In genomic region chr1:31780632-31781031, GRCh38 we compare ENCODE assay signal across 19 cellular contexts. TPM values are rescaled to one million over a fixed set of nuclear protein-coding genes. Genes with fewer than 3 reads are reported as not detected.
"Had no signal": no experiment of that assay in that cellular context is flagged by ENCODE, and none has a peak within 500 bp of the region (broad histone marks: within the 10 kb centered on the region; RNA-seq: fewer than 3 reads in every experiment).

No MANE protein-coding gene starts in this region.

- H3K4me1 Mint-ChIP-seq: activated naive CD8-positive, alpha-beta T cell treated with anti-CD3 and anti-CD28 coated beads, Interleukin-2, amount 10 ng/mL, durations not matched to agents 7 days and 5 days had no signal

- H3K36me3 ChIP-seq: heart left ventricle, lower lobe of right lung, neutrophil had no signal

- H3K79me2 ChIP-seq: parathyroid adenoma had no signal

- H3K36me3 Mint-ChIP-seq: activated naive CD8-positive, alpha-beta T cell treated with anti-CD3 and anti-CD28 coated beads, Interleukin-2, amount 10 ng/mL, durations not matched to agents 7 days and 5 days; T-cell had no signal

- H3K27ac Mint-ChIP-seq: activated CD8-positive, alpha-beta T cell treated with anti-CD3 and anti-CD28 coated beads, Interleukin-2, amount 10 ng/mL, durations not matched to agents 7 days and 5 days; activated naive CD8-positive, alpha-beta T cell treated with anti-CD3 and anti-CD28 coated beads, Interleukin-2, amount 10 ng/mL, durations not matched to agents 7 days and 5 days; T-cell had no signal

- H2AFZ ChIP-seq: parathyroid adenoma had no signal

- H3K27ac ChIP-seq: heart left ventricle, lower lobe of right lung, neutrophil, parathyroid adenoma, VCaP had no signal

- H3K9me3 Mint-ChIP-seq: activated naive CD8-positive, alpha-beta T cell treated with anti-CD3 and anti-CD28 coated beads, Interleukin-2, amount 10 ng/mL, durations not matched to agents 7 days and 5 days; dendritic cell treated with granulocyte-macrophage colony-stimulating factor and Interleukin-4, amounts not matched to agents 40 ng/mL and 50 ng/mL, for 4 days; T-cell had no signal

- H3K9ac ChIP-seq: parathyroid adenoma had no signal

- FAIRE-seq: frontal cortex had no signal

- ATAC-seq: activated CD8-positive, alpha-beta T cell treated with anti-CD3 and anti-CD28 coated beads, Interleukin-2, amount 10 ng/mL, durations not matched to agents 7 days and 5 days; T-cell had no signal

- H3K4me3 ChIP-seq: heart left ventricle, lower lobe of right lung had no signal

- H3K9me3 ChIP-seq: heart left ventricle, lower lobe of right lung, neutrophil had no signal

- H3K4me3 Mint-ChIP-seq: activated CD8-positive, alpha-beta T cell treated with anti-CD3 and anti-CD28 coated beads, Interleukin-2, amount 10 ng/mL, durations not matched to agents 7 days and 5 days; activated naive CD8-positive, alpha-beta T cell treated with anti-CD3 and anti-CD28 coated beads, Interleukin-2, amount 10 ng/mL, durations not matched to agents 7 days and 5 days; dendritic cell treated with granulocyte-macrophage colony-stimulating factor and Interleukin-4, amounts not matched to agents 40 ng/mL and 50 ng/mL, for 4 days; T-cell had no signal

- DNase-seq: activated CD4-positive, alpha-beta T cell treated with anti-CD3 and anti-CD28 coated beads for 4 hours; activated CD8-positive, alpha-beta memory T cell treated with anti-CD3 and anti-CD28 coated beads, Interleukin-2, amount 50 U/mL, for 4 hours; activated CD8-positive, alpha-beta T cell treated with anti-CD3 and anti-CD28 coated beads, Interleukin-2, amount 10 ng/mL, durations not matched to agents 7 days and 5 days; activated naive CD8-positive, alpha-beta T cell treated with anti-CD3 and anti-CD28 coated beads, Interleukin-2, amount 10 ng/mL, durations not matched to agents 7 days and 5 days; anterior cingulate cortex; effector memory CD4-positive, alpha-beta T cell; left cardiac atrium; lower lobe of right lung; midbrain; stimulated activated CD4-positive, alpha-beta T cell treated with anti-CD3 and anti-CD28 coated beads, Interleukin-12 subunit alpha, Interleukin-12 subunit beta, amount 100 ng/mL, for 4 hours; stimulated activated CD4-positive, alpha-beta T cell treated with anti-CD3 and anti-CD28 coated beads, Interleukin-2, amount 100 ng/mL, for 24 hours; T-cell had no signal

RNA-seq across cellular contexts. Expression of gene SPOCD1, which starts 35.2 kb away (rescaled TPM):
- total RNA-seq: activated CD8-positive, alpha-beta T cell treated with anti-CD3 and anti-CD28 coated beads, Interleukin-2, amount 10 ng/mL, durations not matched to agents 7 days and 5 days; cerebellum; T-cell had no signal
